Comparison of ENCODE assay signal across 20 cellular contexts in genomic region chr10:12428447-12429135, GRCh38.
DNase-seq lines count a peak whose midpoint lies in the region; ATAC-seq and TF ChIP-seq lines count a peak whose summit lies in the region.
"Had no signal": no experiment of that assay in that cellular context is flagged by ENCODE, and none has a peak within 500 bp of the region (broad histone marks: within the 10 kb centered on the region; RNA-seq: fewer than 3 reads in every experiment).

No MANE protein-coding gene starts in this region.

- H3K9ac ChIP-seq in Karpas-422 (ENCODE audit: low read length): no peak overlapping the region

- H3K27me3 ChIP-seq in Karpas-422 (ENCODE audit: low read length) (no peaks in the 10 kb centered on the region), BE2C (no peaks in the 10 kb centered on the region)
- H3K27me3 ChIP-seq: MG63 had no signal

- H3K36me3 ChIP-seq in Karpas-422 (ENCODE audit: insufficient read depth, low read length) (no peaks in the 10 kb centered on the region), BE2C (no peaks in the 10 kb centered on the region)
- H3K36me3 ChIP-seq: HAP-1, MG63 had no signal

- H3K9me3 ChIP-seq in Karpas-422 (ENCODE audit: low read length) (no peaks in the 10 kb centered on the region), BE2C (no peaks in the 10 kb centered on the region)
- H3K9me3 ChIP-seq: HAP-1, MG63 had no signal

- H3K4me1 ChIP-seq in Karpas-422 (ENCODE audit: low read length) (no peaks in the 10 kb centered on the region), BE2C (no peaks in the 10 kb centered on the region; the same call in 1 of the 2 replicates)
- H3K4me1 ChIP-seq: HAP-1 had no signal

- CTCF ChIA-PET in activated CD4-positive, alpha-beta T cell treated with anti-CD3 and anti-CD28 coated beads for 36 hours (lab: Charles Lee): interaction anchor here (0.6 kb wide), 2 partner anchors 20 to 807 kb away, joined by 3 read pairs; no protein-coding TSS in a partner anchor
- CTCF ChIA-PET in activated CD4-positive, alpha-beta T cell treated with anti-CD3 and anti-CD28 coated beads, Interleukin-2, amount 10 ng/mL, durations not matched to agents 7 days and 5 days (lab: Charles Lee): no interaction called here

- H3K4me1 Mint-ChIP-seq in activated CD4-positive, alpha-beta T cell treated with anti-CD3 and anti-CD28 coated beads for 36 hours: peaks cover 10% of the 10 kb centered on the region
- no peaks in the 10 kb centered on the region for H3K4me1 Mint-ChIP-seq in activated CD4-positive, alpha-beta T cell treated with anti-CD3 and anti-CD28 coated beads, Interleukin-2, amount 10 ng/mL, durations not matched to agents 7 days and 5 days
- peaks cover 17% of the 10 kb centered on the region for H3K4me1 Mint-ChIP-seq in activated T-helper 17 cell treated with anti-CD3 and anti-CD28 coated beads, Interleukin-2, amount 50 U/mL, for 72 hours
- no peaks in the 10 kb centered on the region for H3K4me1 Mint-ChIP-seq in activated T-helper 1 cell treated with anti-CD3 and anti-CD28 coated beads, Interleukin-12 subunit alpha, Interleukin-12 subunit beta, Interleukin-2, Interleukin-4 antibody, amounts not matched to agents 30 ng/mL and 10 ng/mL and 1 ng/mL, durations not matched to agents 14 hours and 24 hours and 36 hours (ENCODE audit: low read depth)

- H3K27ac ChIP-seq in Karpas-422 (ENCODE audit: low read length): no peak overlapping the region
- H3K27ac ChIP-seq: HL-60 had no signal

- H3K27ac Mint-ChIP-seq in activated CD4-positive, alpha-beta T cell treated with anti-CD3 and anti-CD28 coated beads for 36 hours: peak overlapping the region; percentile 16
- H3K27ac Mint-ChIP-seq in activated CD4-positive, alpha-beta T cell treated with anti-CD3 and anti-CD28 coated beads, Interleukin-2, amount 10 ng/mL, durations not matched to agents 7 days and 5 days: no peak overlapping the region
- peak overlapping the region; percentile 63 for H3K27ac Mint-ChIP-seq in activated T-helper 17 cell treated with anti-CD3 and anti-CD28 coated beads, Interleukin-2, amount 50 U/mL, for 72 hours
- H3K27ac Mint-ChIP-seq in activated T-helper 1 cell treated with anti-CD3 and anti-CD28 coated beads, Interleukin-12 subunit alpha, Interleukin-12 subunit beta, Interleukin-2, Interleukin-4 antibody, amounts not matched to agents 30 ng/mL and 10 ng/mL and 1 ng/mL, durations not matched to agents 14 hours and 24 hours and 36 hours: no peak overlapping the region
- H3K27ac Mint-ChIP-seq: CD14-positive monocyte had no signal

- no peak overlapping the region for H3K4me3 Mint-ChIP-seq in activated CD4-positive, alpha-beta T cell treated with anti-CD3 and anti-CD28 coated beads for 36 hours
- H3K4me3 Mint-ChIP-seq in activated CD4-positive, alpha-beta T cell treated with anti-CD3 and anti-CD28 coated beads, Interleukin-2, amount 10 ng/mL, durations not matched to agents 7 days and 5 days: no peak overlapping the region
- H3K4me3 Mint-ChIP-seq in activated T-helper 17 cell treated with anti-CD3 and anti-CD28 coated beads, Interleukin-2, amount 50 U/mL, for 72 hours: no peak overlapping the region
- no peak overlapping the region for H3K4me3 Mint-ChIP-seq in activated T-helper 1 cell treated with anti-CD3 and anti-CD28 coated beads, Interleukin-12 subunit alpha, Interleukin-12 subunit beta, Interleukin-2, Interleukin-4 antibody, amounts not matched to agents 30 ng/mL and 10 ng/mL and 1 ng/mL, durations not matched to agents 14 hours and 24 hours and 36 hours
- H3K4me3 Mint-ChIP-seq: CD14-positive monocyte had no signal

- peaks cover 4% of the 10 kb centered on the region for H3K36me3 Mint-ChIP-seq in activated CD4-positive, alpha-beta T cell treated with anti-CD3 and anti-CD28 coated beads for 36 hours (ENCODE audit: low read depth)
- H3K36me3 Mint-ChIP-seq in activated CD4-positive, alpha-beta T cell treated with anti-CD3 and anti-CD28 coated beads, Interleukin-2, amount 10 ng/mL, durations not matched to agents 7 days and 5 days (ENCODE audit: low read depth): no peaks in the 10 kb centered on the region
- no peaks in the 10 kb centered on the region for H3K36me3 Mint-ChIP-seq in activated T-helper 17 cell treated with anti-CD3 and anti-CD28 coated beads, Interleukin-2, amount 50 U/mL, for 72 hours (ENCODE audit: low read depth)
- no peaks in the 10 kb centered on the region for H3K36me3 Mint-ChIP-seq in activated T-helper 1 cell treated with anti-CD3 and anti-CD28 coated beads, Interleukin-12 subunit alpha, Interleukin-12 subunit beta, Interleukin-2, Interleukin-4 antibody, amounts not matched to agents 30 ng/mL and 10 ng/mL and 1 ng/mL, durations not matched to agents 14 hours and 24 hours and 36 hours (ENCODE audit: low read depth)
- H3K36me3 Mint-ChIP-seq: CD14-positive monocyte had no signal

- H3K9me3 Mint-ChIP-seq in activated CD4-positive, alpha-beta T cell treated with anti-CD3 and anti-CD28 coated beads for 36 hours (ENCODE audit: low read depth): no peaks in the 10 kb centered on the region
- H3K9me3 Mint-ChIP-seq in activated CD4-positive, alpha-beta T cell treated with anti-CD3 and anti-CD28 coated beads, Interleukin-2, amount 10 ng/mL, durations not matched to agents 7 days and 5 days: no peaks in the 10 kb centered on the region
- H3K9me3 Mint-ChIP-seq in activated T-helper 17 cell treated with anti-CD3 and anti-CD28 coated beads, Interleukin-2, amount 50 U/mL, for 72 hours: no peaks in the 10 kb centered on the region
- H3K9me3 Mint-ChIP-seq in activated T-helper 1 cell treated with anti-CD3 and anti-CD28 coated beads, Interleukin-12 subunit alpha, Interleukin-12 subunit beta, Interleukin-2, Interleukin-4 antibody, amounts not matched to agents 30 ng/mL and 10 ng/mL and 1 ng/mL, durations not matched to agents 14 hours and 24 hours and 36 hours: no peaks in the 10 kb centered on the region

- ATAC-seq in activated CD4-positive, alpha-beta T cell treated with anti-CD3 and anti-CD28 coated beads for 36 hours: no peak
- ATAC-seq in activated T-helper 17 cell treated with anti-CD3 and anti-CD28 coated beads, Interleukin-2, amount 50 U/mL, for 72 hours (replicated peaks): no peak
- ATAC-seq in HG03342 (IDR thresholded peaks at IDR 0.05; ENCODE audit: unreplicated experiment): no peak

- no peak for DNase-seq in activated CD4-positive, alpha-beta T cell treated with anti-CD3 and anti-CD28 coated beads for 36 hours
- no peak for DNase-seq in activated CD4-positive, alpha-beta T cell treated with anti-CD3 and anti-CD28 coated beads, Interleukin-2, amount 10 ng/mL, durations not matched to agents 7 days and 5 days
- DNase-seq in Karpas-422: peak; percentile 59
- DNase-seq in DMS79 (lab: John Stamatoyannopoulos, UW): no peak
- DNase-seq in BE2C: no peak
- DNase-seq in activated T-helper 1 cell treated with anti-CD3 and anti-CD28 coated beads, Interleukin-12 subunit alpha, Interleukin-12 subunit beta, Interleukin-2, Interleukin-4 antibody, amounts not matched to agents 30 ng/mL and 10 ng/mL and 1 ng/mL, durations not matched to agents 14 hours and 24 hours and 36 hours (ENCODE audit: low spot score): no peak
- DNase-seq: Calu3, GDM1, KG1, MG63, NCI-H1105 treated with DMSO at 0.1 percent for 48 hours, NCI-H187, NCI-H446 treated with DMSO at 0.1 percent for 48 hours, NCI-H774, RPMI8226 had no signal

- H3K9me2 ChIP-seq in Karpas-422 (replicated peaks; ENCODE audit: insufficient read depth, low read length): no peaks in the 10 kb centered on the region

- H3K79me2 ChIP-seq in Karpas-422 (ENCODE audit: low read length): no peaks in the 10 kb centered on the region

- POLR2A ChIA-PET in activated CD4-positive, alpha-beta T cell treated with anti-CD3 and anti-CD28 coated beads for 36 hours (lab: Charles Lee): no interaction called here
- POLR2A ChIA-PET in activated CD4-positive, alpha-beta T cell treated with anti-CD3 and anti-CD28 coated beads, Interleukin-2, amount 10 ng/mL, durations not matched to agents 7 days and 5 days (lab: Charles Lee): no interaction called here

- no peaks in the 10 kb centered on the region for H4K20me1 ChIP-seq in Karpas-422 (ENCODE audit: insufficient read depth, low read depth, low read length)

- H3K4me2 ChIP-seq in Karpas-422 (ENCODE audit: low read depth, low read length, poor library complexity, severe bottlenecking): no peak overlapping the region

- H3K4me3 ChIP-seq in Karpas-422 (ENCODE audit: low read length) (no peak overlapping the region), BE2C (ENCODE audit: low read depth, low read length) (no peak overlapping the region)
- H3K4me3 ChIP-seq: HAP-1, MG63 had no signal

- intact Hi-C loops in activated CD4-positive, alpha-beta T cell treated with anti-CD3 and anti-CD28 coated beads for 36 hours (cut with DNase I, micrococcal nuclease): no loop called here
- intact Hi-C loops in activated T-helper 1 cell treated with anti-CD3 and anti-CD28 coated beads, Interleukin-12 subunit alpha, Interleukin-12 subunit beta, Interleukin-2, Interleukin-4 antibody, amounts not matched to agents 30 ng/mL and 10 ng/mL and 1 ng/mL, durations not matched to agents 14 hours and 24 hours and 36 hours (cut with micrococcal nuclease): no loop called here

- no peaks in the 10 kb centered on the region for H3K27me3 Mint-ChIP-seq in activated CD4-positive, alpha-beta T cell treated with anti-CD3 and anti-CD28 coated beads for 36 hours
- H3K27me3 Mint-ChIP-seq in activated CD4-positive, alpha-beta T cell treated with anti-CD3 and anti-CD28 coated beads, Interleukin-2, amount 10 ng/mL, durations not matched to agents 7 days and 5 days: no peaks in the 10 kb centered on the region
- no peaks in the 10 kb centered on the region for H3K27me3 Mint-ChIP-seq in activated T-helper 17 cell treated with anti-CD3 and anti-CD28 coated beads, Interleukin-2, amount 50 U/mL, for 72 hours
- H3K27me3 Mint-ChIP-seq in activated T-helper 1 cell treated with anti-CD3 and anti-CD28 coated beads, Interleukin-12 subunit alpha, Interleukin-12 subunit beta, Interleukin-2, Interleukin-4 antibody, amounts not matched to agents 30 ng/mL and 10 ng/mL and 1 ng/mL, durations not matched to agents 14 hours and 24 hours and 36 hours (ENCODE audit: insufficient read depth): peaks cover 8% of the 10 kb centered on the region

- H2AFZ ChIP-seq in Karpas-422 (ENCODE audit: low read length): no peak overlapping the region

- no peak for TF ChIP-seq CTCF in BE2C (IDR thresholded peaks at IDR 0.05; ENCODE audit: low read depth, low read length)

Comparison
In these comparisons a context has a peak if more than half of its experiments do, and no peak if none do; other contexts are left out.
1. H3K27ac Mint-ChIP-seq: peak in activated CD4-positive, alpha-beta T cell treated with anti-CD3 and anti-CD28 coated beads for 36 hours (single experiment) and activated T-helper 17 cell treated with anti-CD3 and anti-CD28 coated beads, Interleukin-2, amount 50 U/mL, for 72 hours (single experiment); none in activated CD4-positive, alpha-beta T cell treated with anti-CD3 and anti-CD28 coated beads, Interleukin-2, amount 10 ng/mL, durations not matched to agents 7 days and 5 days (single experiment) and activated T-helper 1 cell treated with anti-CD3 and anti-CD28 coated beads, Interleukin-12 subunit alpha, Interleukin-12 subunit beta, Interleukin-2, Interleukin-4 antibody, amounts not matched to agents 30 ng/mL and 10 ng/mL and 1 ng/mL, durations not matched to agents 14 hours and 24 hours and 36 hours (single experiment).